Comparison of ENCODE assay signal across 22 cellular contexts in the genomic region with DNA sequence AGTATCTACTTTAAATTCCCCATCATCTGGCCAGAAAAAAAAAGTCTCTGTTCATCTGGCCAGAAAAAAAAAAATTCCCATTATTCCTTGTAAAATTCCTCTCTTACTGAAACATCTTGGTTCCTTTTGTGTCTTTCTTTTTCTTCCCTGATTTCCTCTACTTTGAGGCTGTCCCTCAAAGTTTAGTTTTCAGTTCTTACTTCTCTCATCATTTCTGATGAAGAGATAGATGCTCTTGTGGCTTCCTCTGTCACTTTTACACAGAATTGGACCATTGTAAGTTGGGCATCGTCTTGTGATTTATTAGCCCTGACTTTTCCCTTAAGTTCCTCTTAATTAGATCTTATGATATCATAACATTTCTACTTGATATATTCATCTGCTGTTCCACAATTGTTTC. TPM values are rescaled to one million over a fixed set of nuclear protein-coding genes. Genes with fewer than 3 reads are reported as not detected.
DNase-seq lines count a peak whose midpoint lies in the region; ATAC-seq lines count a peak whose summit lies in the region.
"Had no signal": no experiment of that assay in that cellular context is flagged by ENCODE, and none has a peak within 500 bp of the region (broad histone marks: within the 10 kb centered on the region; RNA-seq: fewer than 3 reads in every experiment).

No MANE protein-coding gene starts in this region.

- ATAC-seq in T-cell (replicated peaks in 1 of 4) (no peak), HG02623 (IDR thresholded peaks at IDR 0.05; ENCODE audit: unreplicated experiment) (no peak)
- no peak for ATAC-seq in activated naive CD8-positive, alpha-beta T cell treated with anti-CD3 and anti-CD28 coated beads, Interleukin-2, amount 50 U/mL, for 24 hours
- ATAC-seq in stimulated activated naive B cell treated with anti-CD40 and anti-IgM and Interleukin-4, amounts not matched to agents 10 μg/mL and 1 μg/mL and 100 μg/mL, for 72 hours (replicated peaks), result peak; percentile 66 to 79
- ATAC-seq: K562, PC-3, right cardiac atrium, WTC11 had no signal

- CTCF ChIA-PET in activated naive CD4-positive, alpha-beta T cell treated with anti-CD3 and anti-CD28 coated beads for 36 hours (lab: Charles Lee), result no interaction called here
- CTCF ChIA-PET in T-cell (lab: Charles Lee), result no interaction called here

- POLR2A ChIA-PET in T-cell (lab: Charles Lee), result interaction anchor here in 1 of 2 donors (0.6 kb wide), 1 partner anchor 10 kb away, joined by 3 read pairs; no protein-coding TSS in a partner anchor

- peaks cover 35% of the 10 kb centered on the region for H3K36me3 Mint-ChIP-seq in activated naive CD4-positive, alpha-beta T cell treated with anti-CD3 and anti-CD28 coated beads for 36 hours (ENCODE audit: low read depth)
- peaks cover 33% of the 10 kb centered on the region for H3K36me3 Mint-ChIP-seq in T-cell
- peaks cover 50% of the 10 kb centered on the region for H3K36me3 Mint-ChIP-seq in activated naive CD8-positive, alpha-beta T cell treated with anti-CD3 and anti-CD28 coated beads, Interleukin-2, amount 50 U/mL, for 24 hours (ENCODE audit: low read depth)
- peaks cover 41 to 60% of the 10 kb centered on the region in 2 donors for H3K36me3 Mint-ChIP-seq in stimulated activated naive B cell treated with anti-CD40 and anti-IgM and Interleukin-4, amounts not matched to agents 10 μg/mL and 1 μg/mL and 100 μg/mL, for 72 hours
- H3K36me3 Mint-ChIP-seq: WTC11 had no signal

- peak overlapping the region; percentile 10 for H3K4me3 Mint-ChIP-seq in activated naive CD4-positive, alpha-beta T cell treated with anti-CD3 and anti-CD28 coated beads for 36 hours
- H3K4me3 Mint-ChIP-seq in T-cell, result peak overlapping the region in 1 of 3 donors; percentile 58
- peak overlapping the region; percentile 34 for H3K4me3 Mint-ChIP-seq in activated naive CD8-positive, alpha-beta T cell treated with anti-CD3 and anti-CD28 coated beads, Interleukin-2, amount 50 U/mL, for 24 hours
- H3K4me3 Mint-ChIP-seq in stimulated activated naive B cell treated with anti-CD40 and anti-IgM and Interleukin-4, amounts not matched to agents 10 μg/mL and 1 μg/mL and 100 μg/mL, for 72 hours, result peak overlapping the region; percentile 47 to 74
- H3K4me3 Mint-ChIP-seq: WTC11 had no signal

- intact Hi-C loops in activated naive CD4-positive, alpha-beta T cell treated with anti-CD3 and anti-CD28 coated beads for 36 hours (cut with micrococcal nuclease), result no loop called here

- H3K9me3 Mint-ChIP-seq in activated naive CD4-positive, alpha-beta T cell treated with anti-CD3 and anti-CD28 coated beads for 36 hours, result no peaks in the 10 kb centered on the region
- no peaks in the 10 kb centered on the region for H3K9me3 Mint-ChIP-seq in T-cell
- H3K9me3 Mint-ChIP-seq in activated naive CD8-positive, alpha-beta T cell treated with anti-CD3 and anti-CD28 coated beads, Interleukin-2, amount 50 U/mL, for 24 hours, result no peaks in the 10 kb centered on the region
- H3K9me3 Mint-ChIP-seq in stimulated activated naive B cell treated with anti-CD40 and anti-IgM and Interleukin-4, amounts not matched to agents 10 μg/mL and 1 μg/mL and 100 μg/mL, for 72 hours, result peaks cover 0 to 2% of the 10 kb centered on the region in 2 donors
- H3K9me3 Mint-ChIP-seq: WTC11 had no signal

- no peak for DNase-seq in activated naive CD4-positive, alpha-beta T cell treated with anti-CD3 and anti-CD28 coated beads for 36 hours
- no peak for DNase-seq in activated naive CD4-positive, alpha-beta T cell treated with Interleukin-2 at 50 U/mL for 16 hours
- DNase-seq in T-cell (no peak), OCI-M2 (lab: John Stamatoyannopoulos, UW; ENCODE audit: unreplicated experiment) (no peak), ACHN (no peak)
- no peak for DNase-seq in activated naive CD8-positive, alpha-beta T cell treated with anti-CD3 and anti-CD28 coated beads, Interleukin-2, amount 50 U/mL, for 24 hours
- DNase-seq in stimulated activated naive B cell treated with anti-CD40 and anti-IgM and Interleukin-4, amounts not matched to agents 10 μg/mL and 1 μg/mL and 100 μg/mL, for 72 hours, result no peak
- DNase-seq: activated gamma-delta T cell treated with Interleukin-2 at 50 U/mL for 16 hours; COR-L47; effector CD8-positive, alpha-beta T cell; esophagus squamous epithelium; HCEC 1CT; kidney glomerular epithelial cell; NCI-H1694 treated with DMSO at 0.1 percent for 48 hours; NCI-H2227 treated with DMSO at 0.1 percent for 48 hours; NCI-H748 treated with DMSO at 0.1 percent for 48 hours; PC-3; right cardiac atrium; stimulated activated CD8-positive, alpha-beta memory T cell treated with anti-CD3 and anti-CD28 coated beads, Interleukin-4, amount 100 ng/mL, for 48 hours had no signal

- H3K27me3 Mint-ChIP-seq in activated naive CD4-positive, alpha-beta T cell treated with anti-CD3 and anti-CD28 coated beads for 36 hours (ENCODE audit: low read depth), result no peaks in the 10 kb centered on the region
- H3K27me3 Mint-ChIP-seq in T-cell, result no peaks in the 10 kb centered on the region
- no peaks in the 10 kb centered on the region for H3K27me3 Mint-ChIP-seq in activated naive CD8-positive, alpha-beta T cell treated with anti-CD3 and anti-CD28 coated beads, Interleukin-2, amount 50 U/mL, for 24 hours
- no peaks in the 10 kb centered on the region for H3K27me3 Mint-ChIP-seq in stimulated activated naive B cell treated with anti-CD40 and anti-IgM and Interleukin-4, amounts not matched to agents 10 μg/mL and 1 μg/mL and 100 μg/mL, for 72 hours

- H3K4me1 Mint-ChIP-seq in activated naive CD4-positive, alpha-beta T cell treated with anti-CD3 and anti-CD28 coated beads for 36 hours (ENCODE audit: low read depth), result peaks cover 77% of the 10 kb centered on the region
- peaks cover 72 to 84% (median 81%) of the 10 kb centered on the region in 3 donors for H3K4me1 Mint-ChIP-seq in T-cell
- peaks cover 61% of the 10 kb centered on the region for H3K4me1 Mint-ChIP-seq in activated naive CD8-positive, alpha-beta T cell treated with anti-CD3 and anti-CD28 coated beads, Interleukin-2, amount 50 U/mL, for 24 hours
- H3K4me1 Mint-ChIP-seq in stimulated activated naive B cell treated with anti-CD40 and anti-IgM and Interleukin-4, amounts not matched to agents 10 μg/mL and 1 μg/mL and 100 μg/mL, for 72 hours, result peaks cover 34 to 77% of the 10 kb centered on the region in 2 donors

- in situ Hi-C loops in ACHN (cut with HindIII; ENCODE audit: low pct_ligation_motif_present, low pct_unique_long_range_greater_than_20kb, low sequenced_read_pairs), result no loop called here

- peak overlapping the region; percentile 78 for H3K27ac Mint-ChIP-seq in activated naive CD4-positive, alpha-beta T cell treated with anti-CD3 and anti-CD28 coated beads for 36 hours
- H3K27ac Mint-ChIP-seq in T-cell, result peak overlapping the region; percentile 76 to 83
- H3K27ac Mint-ChIP-seq in activated naive CD8-positive, alpha-beta T cell treated with anti-CD3 and anti-CD28 coated beads, Interleukin-2, amount 50 U/mL, for 24 hours, result peak overlapping the region; percentile 44
- peak overlapping the region; percentile 62 for H3K27ac Mint-ChIP-seq in stimulated activated naive B cell treated with anti-CD40 and anti-IgM and Interleukin-4, amounts not matched to agents 10 μg/mL and 1 μg/mL and 100 μg/mL, for 72 hours
- H3K27ac Mint-ChIP-seq: WTC11 had no signal

RNA-seq across cellular contexts. Expression of a gene that starts 6.5 kb away (rescaled TPM):
- total RNA-seq in activated naive CD4-positive, alpha-beta T cell treated with anti-CD3 and anti-CD28 coated beads for 36 hours, result 10 to 100 TPM; 38.8 to 42.4 TPM
- total RNA-seq in T-cell, result 10 to 100 TPM; 35.0 to 42.1 (median 39.1) TPM

Comparison
In these comparisons a context has a peak if more than half of its experiments do, and no peak if none do; other contexts are left out.
1. ATAC-seq: peak in stimulated activated naive B cell treated with anti-CD40 and anti-IgM and Interleukin-4, amounts not matched to agents 10 μg/mL and 1 μg/mL and 100 μg/mL, for 72 hours (2 of 2); none in T-cell (0 of 4), activated naive CD8-positive, alpha-beta T cell treated with anti-CD3 and anti-CD28 coated beads, Interleukin-2, amount 50 U/mL, for 24 hours (single experiment) and HG02623 (single experiment).
2. Peak in every context shown above with its lines, with median percentiles within 50 percentile points of each other: H3K27ac Mint-ChIP-seq.